In the genomic region with DNA sequence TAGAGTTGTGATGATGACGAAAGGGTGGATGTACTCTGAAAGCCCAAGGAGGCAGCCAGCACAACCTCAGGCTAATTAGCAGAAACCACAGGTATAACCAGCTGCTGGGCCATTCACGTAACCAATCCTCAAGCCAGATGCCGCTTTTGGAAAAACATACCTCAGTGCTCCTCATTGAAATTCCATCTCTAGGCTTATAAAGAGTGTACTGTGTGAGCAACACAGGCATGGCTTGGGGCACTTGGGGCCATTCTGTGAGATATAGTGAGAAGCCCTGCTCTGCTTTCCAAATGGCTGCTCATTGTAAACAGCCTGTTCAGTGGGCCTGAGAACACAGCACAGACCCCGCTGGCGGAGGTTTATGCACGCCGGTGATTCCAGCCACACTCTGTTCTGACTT, we compare ENCODE assay signal across 23 cellular contexts.
DNase-seq lines count a peak whose midpoint lies in the region; ATAC-seq, FAIRE-seq and TF ChIP-seq lines count a peak whose summit lies in the region.
"Had no signal": no experiment of that assay in that cellular context is flagged by ENCODE, and none has a peak within 500 bp of the region (broad histone marks: within the 10 kb centered on the region; RNA-seq: fewer than 3 reads in every experiment).

No MANE protein-coding gene starts in this region.

- no peak overlapping the region for H2AK5ac ChIP-seq in H1 (ENCODE audit: low read depth, low read length)

- H3K9ac ChIP-seq in H1 (replicated peaks in 1 of 4; ENCODE audit: extremely low read depth in 1 of 4, low read depth in 3 of 4, low read length in 3 of 4), result no peak overlapping the region
- H3K9ac ChIP-seq: KMS-11 had no signal

- no peaks in the 10 kb centered on the region for H3K4me1 ChIP-seq in right cardiac atrium (ENCODE audit: control insufficient read depth, insufficient read depth, low read length)
- H3K4me1 ChIP-seq in heart left ventricle, result no peaks in the 10 kb centered on the region
- no peaks in the 10 kb centered on the region for H3K4me1 ChIP-seq in H1 (replicated peaks in 1 of 4; ENCODE audit: control insufficient read depth in 3 of 4, insufficient read depth in 4 of 4, low read length in 3 of 4)
- H3K4me1 ChIP-seq in thyroid gland, result no peaks in the 10 kb centered on the region
- H3K4me1 ChIP-seq: A549, Caco-2, HAP-1 had no signal

- no peak overlapping the region for H4K5ac ChIP-seq in H1 (ENCODE audit: insufficient read length, low read depth, low read length)

- no peak overlapping the region for H3K56ac ChIP-seq in H1 (replicated peaks; ENCODE audit: insufficient read length, low read depth, low read length)

- H3K36me3 ChIP-seq in heart left ventricle (no peaks in the 10 kb centered on the region), H1 (ENCODE audit: control insufficient read depth in 2 of 4, insufficient read depth in 4 of 4, low read length in 3 of 4) (no peaks in the 10 kb centered on the region), thyroid gland (no peaks in the 10 kb centered on the region)
- H3K36me3 ChIP-seq: HAP-1 had no signal

- H2BK15ac ChIP-seq in H1 (ENCODE audit: low read length), result no peak overlapping the region

- TF ChIP-seq EP300 in H1 (IDR thresholded peaks at IDR 0.05; ENCODE audit: borderline replicate concordance in 1 of 2, low read depth in 2 of 2, low read length in 2 of 2), result no peak

- ATAC-seq in right cardiac atrium, result no peak
- no peak for ATAC-seq in heart left ventricle
- ATAC-seq: A549 had no signal

- no peak overlapping the region for H3K14ac ChIP-seq in H1 (ENCODE audit: insufficient read length)

- no peak overlapping the region for H3K18ac ChIP-seq in H1 (ENCODE audit: extremely low read depth, low read length)

- TF ChIP-seq RAD21 in H1 (IDR thresholded peaks at IDR 0.05 in 1 of 2, conservative IDR thresholded peaks at IDR 0.05 in 1 of 2; ENCODE audit: low read depth in 2 of 2, low read length in 2 of 2), result no peak

- H4K8ac ChIP-seq in H1 (ENCODE audit: extremely low read depth, insufficient read depth, low read length), result no peak overlapping the region

- POLR2A ChIA-PET in H1 (lab: Charles Lee; ENCODE audit: partially characterized antibody), result no interaction called here

- no peaks in the 10 kb centered on the region for H4K20me1 ChIP-seq in H1 (replicated peaks in 1 of 2; ENCODE audit: control insufficient read depth in 1 of 2, insufficient read depth in 2 of 2, low read length in 2 of 2)

- TF ChIP-seq POLR2A in heart left ventricle (IDR thresholded peaks at IDR 0.05) (no peak), H1 (IDR thresholded peaks at IDR 0.05; ENCODE audit: control extremely low read depth in 1 of 2, low read depth in 2 of 2, low read length in 2 of 2) (no peak), thyroid gland (IDR thresholded peaks at IDR 0.05) (no peak)

- no peaks in the 10 kb centered on the region for H3K23me2 ChIP-seq in H1 (ENCODE audit: low read depth, low read length)

- H4K91ac ChIP-seq in H1 (replicated peaks; ENCODE audit: insufficient read length, low read length), result no peak overlapping the region

- H3K9me3 ChIP-seq in right cardiac atrium (ENCODE audit: control insufficient read depth, low read length), result no peaks in the 10 kb centered on the region
- no peaks in the 10 kb centered on the region for H3K9me3 ChIP-seq in heart left ventricle
- H3K9me3 ChIP-seq in H1 (ENCODE audit: insufficient read depth in 2 of 2, low read depth in 1 of 2, low read length in 1 of 2), result no peaks in the 10 kb centered on the region
- no peaks in the 10 kb centered on the region for H3K9me3 ChIP-seq in thyroid gland
- H3K9me3 ChIP-seq: A549, Caco-2, HAP-1 had no signal

- H3K23ac ChIP-seq in H1 (ENCODE audit: insufficient read length), result no peak overlapping the region

- H3K4me2 ChIP-seq in H1 (ENCODE audit: insufficient read depth in 1 of 2, low read depth in 2 of 2, low read length in 2 of 2), result no peak overlapping the region
- H3K4me2 ChIP-seq: A549, KMS-11 had no signal

- H3K27me3 ChIP-seq in right cardiac atrium (ENCODE audit: control insufficient read depth, insufficient read depth) (no peaks in the 10 kb centered on the region), heart left ventricle (no peaks in the 10 kb centered on the region), H1 (replicated peaks in 1 of 4; ENCODE audit: control insufficient read depth in 3 of 4, extremely low read depth in 1 of 4, insufficient read depth in 3 of 4, low read length in 3 of 4) (no peaks in the 10 kb centered on the region), thyroid gland (no peaks in the 10 kb centered on the region)

- 90% methylated on average over 7 of the region's 7 CpGs for WGBS in right cardiac atrium
- 90 to 96% (median 93%) methylated on average over 7 of the region's 7 CpGs for WGBS in heart left ventricle, 4 donors
- WGBS in H1 (ENCODE audit: extremely low coverage in 1 of 2, insufficient coverage in 1 of 2, insufficient read length in 1 of 2, insufficient replicate concordance in 2 of 2, low coverage in 1 of 2, low lambda C conversion rate in 2 of 2, missing lambda C conversion rate in 1 of 2), 2 experiments, result 97% methylated on average over 7 of the region's 7 CpGs; no CpG with 5 or more reads in 1 of the 2 experiments
- 88 to 91% methylated on average over 7 of the region's 7 CpGs for WGBS in thyroid gland, 2 donors

- no peak overlapping the region for H3K27ac ChIP-seq in right cardiac atrium (ENCODE audit: low read length)
- H3K27ac ChIP-seq in heart left ventricle, result no peak overlapping the region
- no peak overlapping the region for H3K27ac ChIP-seq in H1 (ENCODE audit: low read depth, low read length)
- no peak overlapping the region for H3K27ac ChIP-seq in thyroid gland
- H3K27ac ChIP-seq: 22Rv1, A549, C4-2B, HL-60, KMS-11 had no signal

- no peak for FAIRE-seq in H1 (lab: Jason Lieb, UNC)
- FAIRE-seq: A549, D721Med, G401.6, GM12891 had no signal

- no peak for TF ChIP-seq CTCF in heart left ventricle (IDR thresholded peaks at IDR 0.05)
- no peak for TF ChIP-seq CTCF in H1 (IDR thresholded peaks at IDR 0.05; ENCODE audit: control extremely low read depth in 1 of 3, insufficient read depth in 1 of 3, low read depth in 1 of 3, low read length in 3 of 3)
- no peak for TF ChIP-seq CTCF in thyroid gland (IDR thresholded peaks at IDR 0.05)

- H3K4me3 ChIP-seq in right cardiac atrium (ENCODE audit: low read length) (no peak overlapping the region), heart left ventricle (no peak overlapping the region), H1 (ENCODE audit: extremely low read depth in 1 of 4, insufficient read depth in 2 of 4, low read depth in 3 of 4, low read length in 4 of 4) (no peak overlapping the region), thyroid gland (replicated peaks in 1 of 3) (no peak overlapping the region)
- H3K4me3 ChIP-seq: A549, HAP-1 had no signal

- intact Hi-C loops in right cardiac atrium (cut with DNase I) (no loop called here), heart left ventricle (cut with DNase I) (no loop called here), thyroid gland (cut with DNase I) (no loop called here)

- no peak overlapping the region for H2BK12ac ChIP-seq in H1 (ENCODE audit: low read depth, low read length)

- H3K79me2 ChIP-seq in H1 (ENCODE audit: control insufficient read depth in 1 of 2, insufficient read depth in 2 of 2, low read length in 2 of 2), result no peaks in the 10 kb centered on the region

- H2BK20ac ChIP-seq in H1 (ENCODE audit: low read length), result no peak overlapping the region

- H2BK120ac ChIP-seq in H1 (replicated peaks; ENCODE audit: low read depth, low read length), result no peak overlapping the region

- CTCF ChIA-PET in H1 (lab: Charles Lee; ENCODE audit: partially characterized antibody), result no interaction called here

- DNase-seq in right cardiac atrium (peak in 2 of 3 donors; percentile 11 to 19), heart left ventricle (no peak), H1 (ENCODE audit: low read depth in 1 of 2, low spot score in 2 of 2) (no peak), myocyte (ENCODE audit: low read depth) (peak; percentile 3), cortex of kidney (lab: John Stamatoyannopoulos, UW) (no peak), DMS114 treated with DMSO at 0.1 percent for 48 hours (lab: John Stamatoyannopoulos, UW; ENCODE audit: unreplicated experiment) (no peak), thyroid gland (no peak)
- DNase-seq: AML-193; Caco-2; CD4-positive, alpha-beta T cell; DMS153; DMS79; EL; GOT3 had no signal

- no peak overlapping the region for H2BK5ac ChIP-seq in H1 (ENCODE audit: low read depth, low read length)

- H3K4ac ChIP-seq in H1 (replicated peaks; ENCODE audit: insufficient read length, low read depth, low read length), result no peak overlapping the region

- peak overlapping the region; percentile 78; the same call in 1 of the 2 replicates for H2AFZ ChIP-seq in H1 (ENCODE audit: low read length)

- no peaks in the 10 kb centered on the region for H3K79me1 ChIP-seq in H1 (ENCODE audit: low read depth, low read length)

TF ChIP-seq in H1, 55 proteins besides CTCF, POLR2A, EP300 and RAD21:
- TF ChIP-seq SAP30 (IDR thresholded peaks at IDR 0.05; ENCODE audit: insufficient read depth, insufficient replicate concordance, low read length) (no peak), CBX8 (IDR thresholded peaks at IDR 0.05; ENCODE audit: borderline replicate concordance, low read depth, low read length) (no peak), EZH2 (IDR thresholded peaks at IDR 0.05; ENCODE audit: low read depth, low read length, severe bottlenecking) (no peak), POLR2AphosphoS5 (IDR thresholded peaks at IDR 0.05; ENCODE audit: low read depth, low read length) (no peak), HDAC6 (IDR thresholded peaks at IDR 0.05; ENCODE audit: low read depth, low read length) (no peak), BACH1 (IDR thresholded peaks at IDR 0.05; ENCODE audit: low read length) (no peak), SRF (IDR thresholded peaks at IDR 0.05; ENCODE audit: low read depth, low read length) (no peak), TBP (IDR thresholded peaks at IDR 0.05; ENCODE audit: low read depth, low read length) (no peak), TCF12 (IDR thresholded peaks at IDR 0.05; ENCODE audit: low read depth, low read length) (no peak), CHD1 (IDR thresholded peaks at IDR 0.05; ENCODE audit: low read depth, low read length) (no peak), MAFK (IDR thresholded peaks at IDR 0.05; ENCODE audit: low read depth, low read length) (no peak), GTF2F1 (IDR thresholded peaks at IDR 0.05; ENCODE audit: borderline replicate concordance, low read depth, low read length) (no peak)
- TF ChIP-seq, protein P1, sequence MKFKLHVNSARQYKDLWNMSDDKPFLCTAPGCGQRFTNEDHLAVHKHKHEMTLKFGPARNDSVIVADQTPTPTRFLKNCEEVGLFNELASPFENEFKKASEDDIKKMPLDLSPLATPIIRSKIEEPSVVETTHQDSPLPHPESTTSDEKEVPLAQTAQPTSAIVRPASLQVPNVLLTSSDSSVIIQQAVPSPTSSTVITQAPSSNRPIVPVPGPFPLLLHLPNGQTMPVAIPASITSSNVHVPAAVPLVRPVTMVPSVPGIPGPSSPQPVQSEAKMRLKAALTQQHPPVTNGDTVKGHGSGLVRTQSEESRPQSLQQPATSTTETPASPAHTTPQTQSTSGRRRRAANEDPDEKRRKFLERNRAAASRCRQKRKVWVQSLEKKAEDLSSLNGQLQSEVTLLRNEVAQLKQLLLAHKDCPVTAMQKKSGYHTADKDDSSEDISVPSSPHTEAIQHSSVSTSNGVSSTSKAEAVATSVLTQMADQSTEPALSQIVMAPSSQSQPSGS (IDR thresholded peaks at IDR 0.05; ENCODE audit: low read length), result no peak
TF ChIP-seq in H1: peak in this region for 0.

Comparison
In these comparisons a context has a peak if more than half of its experiments do, and no peak if none do; other contexts are left out.
1. DNase-seq: peak in right cardiac atrium (2 of 3) and myocyte (single experiment); none in heart left ventricle (0 of 5), H1 (0 of 2), cortex of kidney (single experiment), DMS114 treated with DMSO at 0.1 percent for 48 hours (single experiment) and thyroid gland (0 of 2).